Comparison of ENCODE assay signal across 14 cellular contexts in genomic region chr10:114427124-114427852, GRCh38. TPM values are rescaled to one million over a fixed set of nuclear protein-coding genes. Genes with fewer than 3 reads are reported as not detected.
DNase-seq lines count a peak whose midpoint lies in the region; ATAC-seq and TF ChIP-seq lines count a peak whose summit lies in the region.
"Had no signal": no experiment of that assay in that cellular context is flagged by ENCODE, and none has a peak within 500 bp of the region (broad histone marks: within the 10 kb centered on the region; RNA-seq: fewer than 3 reads in every experiment).

No MANE protein-coding gene starts in this region.

- H3K9ac ChIP-seq in neuronal stem cell (ENCODE audit: low read depth, low read length, poor library complexity): no peak overlapping the region

- H2AFZ ChIP-seq in neuronal stem cell (ENCODE audit: low read length): peak overlapping the region; percentile 66

- H3K27ac ChIP-seq in neuronal stem cell (replicated peaks; ENCODE audit: low read length) (peak overlapping the region; percentile 5), coronary artery (peak overlapping the region in 1 of 2 donors; percentile 58)
- H3K27ac ChIP-seq: sigmoid colon had no signal

- H2BK12ac ChIP-seq in neuronal stem cell (ENCODE audit: low read length): no peak overlapping the region

- H3K14ac ChIP-seq in neuronal stem cell (ENCODE audit: low read length): no peak overlapping the region

- H3K4me1 ChIP-seq in neuronal stem cell (ENCODE audit: control insufficient read depth in 2 of 2, insufficient read depth in 1 of 2, low read depth in 1 of 2, low read length in 2 of 2): peaks cover 7 to 9% of the 10 kb centered on the region in 2 donors

- no CpG with 5 or more reads among the region's 9 CpGs for WGBS in neuronal stem cell (ENCODE audit: extremely low coverage in 2 of 2, insufficient read length in 2 of 2, insufficient replicate concordance in 1 of 2), 2 donors

- no peak overlapping the region for H2BK15ac ChIP-seq in neuronal stem cell (ENCODE audit: low read length)

- H3K9me3 ChIP-seq in neuronal stem cell (replicated peaks in 1 of 2; ENCODE audit: control insufficient read depth in 2 of 2, insufficient read depth in 1 of 2, low read depth in 1 of 2, low read length in 2 of 2): no peaks in the 10 kb centered on the region
- H3K9me3 ChIP-seq: sigmoid colon had no signal

- H2BK5ac ChIP-seq in neuronal stem cell (ENCODE audit: low read length): no peak overlapping the region

- no peak overlapping the region for H3K4ac ChIP-seq in neuronal stem cell (ENCODE audit: low read length)

- no peak overlapping the region for H4K8ac ChIP-seq in neuronal stem cell (ENCODE audit: low read depth, low read length)

- peaks cover 0 to 21% of the 10 kb centered on the region in 2 donors for H3K36me3 ChIP-seq in neuronal stem cell (replicated peaks in 1 of 2; ENCODE audit: control insufficient read depth in 2 of 2, insufficient read depth in 2 of 2, low read length in 2 of 2)
- H3K36me3 ChIP-seq: sigmoid colon had no signal

- H3K4me2 ChIP-seq in neuronal stem cell (ENCODE audit: insufficient read depth, low read length, poor library complexity, severe bottlenecking): no peak overlapping the region

- H3K18ac ChIP-seq in neuronal stem cell (ENCODE audit: low read length): peak overlapping the region; percentile 69

- H3K23ac ChIP-seq in neuronal stem cell (ENCODE audit: low read depth, low read length, poor library complexity): no peak overlapping the region

- ATAC-seq in Right ventricle myocardium superior (ENCODE audit: poor library complexity) (peak; percentile 26), GM21447 (IDR thresholded peaks at IDR 0.05; ENCODE audit: unreplicated experiment) (no peak)

- no peak overlapping the region for H2BK120ac ChIP-seq in neuronal stem cell (ENCODE audit: low read depth, low read length)

- H2AK5ac ChIP-seq in neuronal stem cell (ENCODE audit: low read depth, low read length): peak overlapping the region; percentile 67

- DNase-seq in ACHN: peak; percentile 22
- DNase-seq in astrocyte of the hippocampus (ENCODE audit: low read depth, low spot score): peak; percentile 20
- DNase-seq in Right ventricle myocardium superior: no peak
- DNase-seq in neuronal stem cell (ENCODE audit: low spot score): no peak
- no peak for DNase-seq in NK-92 (lab: John Stamatoyannopoulos, UW; ENCODE audit: unreplicated experiment)
- no peak for DNase-seq in DMS153 (lab: John Stamatoyannopoulos, UW)
- no peak for DNase-seq in coronary artery (ENCODE audit: low spot score)
- DNase-seq: activated B cell treated with CpG ODN at 0.5 μM for 24 hours; CD8-positive, alpha-beta memory T cell; cerebellar nuclear complex; NCI-H2171 treated with DMSO at 0.1 percent for 48 hours; sigmoid colon; SW 1271 had no signal

- no peaks in the 10 kb centered on the region for H3K79me1 ChIP-seq in neuronal stem cell (ENCODE audit: low read depth, low read length)

- no peak overlapping the region for H3K4me3 ChIP-seq in neuronal stem cell (ENCODE audit: low read length in 2 of 2)
- no peak overlapping the region for H3K4me3 ChIP-seq in coronary artery
- H3K4me3 ChIP-seq: sigmoid colon had no signal

- H3K27me3 ChIP-seq in neuronal stem cell (ENCODE audit: control insufficient read depth in 3 of 3, insufficient read depth in 3 of 3, low read depth in 1 of 3, low read length in 3 of 3): no peaks in the 10 kb centered on the region
- H3K27me3 ChIP-seq: sigmoid colon had no signal

- in situ Hi-C loops in ACHN (cut with HindIII; ENCODE audit: low pct_ligation_motif_present, low pct_unique_long_range_greater_than_20kb, low sequenced_read_pairs): no loop called here

- intact Hi-C loops in Right ventricle myocardium superior (cut with DNase I): loop anchor here (2.0 kb wide), 1 partner anchor 122 kb away; no protein-coding TSS in a partner anchor

- no peak for TF ChIP-seq CTCF in coronary artery (IDR thresholded peaks at IDR 0.05)

- no peak overlapping the region for H4K91ac ChIP-seq in neuronal stem cell (ENCODE audit: low read depth, low read length, poor library complexity)

RNA-seq across cellular contexts. Expression of gene AFAP1L2, which starts 23.0 kb away (rescaled TPM):
- 5.3 TPM for total RNA-seq in Right ventricle myocardium superior
- 6.7 TPM for polyA plus RNA-seq in neuronal stem cell (2013, experiment 1 of 2)
- 6.9 TPM for polyA plus RNA-seq in neuronal stem cell (2013, experiment 2 of 2)

Comparison
In these comparisons a context has a peak if more than half of its experiments do, and no peak if none do; other contexts are left out.
1. DNase-seq: peak in ACHN (single experiment) and astrocyte of the hippocampus (single experiment); none in Right ventricle myocardium superior (single experiment), neuronal stem cell (single experiment), NK-92 (single experiment), DMS153 (single experiment) and coronary artery (single experiment).